In the genomic region with DNA sequence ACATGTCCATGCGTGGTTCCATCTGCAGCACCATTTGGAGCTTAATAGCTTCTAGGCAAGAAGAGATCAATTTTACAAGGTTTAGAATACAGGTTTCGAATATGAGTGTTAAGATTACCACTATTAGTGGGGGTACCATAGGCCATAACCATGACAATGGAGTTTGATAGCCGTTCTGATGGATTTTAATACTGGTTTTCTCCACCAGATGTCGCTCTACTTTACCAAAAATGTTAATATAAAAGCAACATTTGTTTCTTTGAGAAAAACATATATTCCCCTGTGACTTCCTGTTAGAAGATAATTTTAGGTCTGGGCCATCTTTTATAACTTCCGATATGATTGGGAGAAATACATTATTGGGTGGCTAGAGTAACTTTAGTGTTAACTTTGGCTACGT, we compare ENCODE assay signal across 13 cellular contexts.
DNase-seq lines count a peak whose midpoint lies in the region; ATAC-seq and TF ChIP-seq lines count a peak whose summit lies in the region.
"Had no signal": no experiment of that assay in that cellular context is flagged by ENCODE, and none has a peak within 500 bp of the region (broad histone marks: within the 10 kb centered on the region; RNA-seq: fewer than 3 reads in every experiment).

No MANE protein-coding gene starts in this region.

- no peaks in the 10 kb centered on the region for H3K9me3 ChIP-seq in CD8-positive, alpha-beta T cell (ENCODE audit: low read length)

- H3K36me3 Mint-ChIP-seq in CD8-positive, alpha-beta T cell, result no peaks in the 10 kb centered on the region
- H3K36me3 Mint-ChIP-seq in activated CD4-positive, alpha-beta T cell treated with anti-CD3 and anti-CD28 coated beads, Interleukin-2, amount 10 ng/mL, durations not matched to agents 7 days and 5 days (ENCODE audit: low read depth), result no peaks in the 10 kb centered on the region

- POLR2A ChIA-PET in CD8-positive, alpha-beta T cell (lab: Charles Lee), result no interaction called here
- POLR2A ChIA-PET in activated CD4-positive, alpha-beta T cell treated with anti-CD3 and anti-CD28 coated beads, Interleukin-2, amount 10 ng/mL, durations not matched to agents 7 days and 5 days (lab: Charles Lee), result no interaction called here

- no peaks in the 10 kb centered on the region for H3K27me3 Mint-ChIP-seq in CD8-positive, alpha-beta T cell (ENCODE audit: low read depth)
- no peaks in the 10 kb centered on the region for H3K27me3 Mint-ChIP-seq in activated CD4-positive, alpha-beta T cell treated with anti-CD3 and anti-CD28 coated beads, Interleukin-2, amount 10 ng/mL, durations not matched to agents 7 days and 5 days

- no peaks in the 10 kb centered on the region for H3K9me3 Mint-ChIP-seq in CD8-positive, alpha-beta T cell
- no peaks in the 10 kb centered on the region for H3K9me3 Mint-ChIP-seq in activated CD4-positive, alpha-beta T cell treated with anti-CD3 and anti-CD28 coated beads, Interleukin-2, amount 10 ng/mL, durations not matched to agents 7 days and 5 days
- H3K9me3 Mint-ChIP-seq: activated T-helper 1 cell treated with anti-CD3 and anti-CD28 coated beads, Interleukin-12 subunit alpha, Interleukin-12 subunit beta, Interleukin-2, Interleukin-4 antibody, amounts not matched to agents 30 ng/mL and 10 ng/mL and 1 ng/mL, durations not matched to agents 14 hours and 24 hours and 36 hours had no signal

- no peak overlapping the region for H3K4me3 ChIP-seq in CD8-positive, alpha-beta T cell (ENCODE audit: low read depth, low read length)
- H3K4me3 ChIP-seq in H7 (ENCODE audit: insufficient read depth, low read depth, low read length), result no peak overlapping the region

- no peaks in the 10 kb centered on the region for H3K36me3 ChIP-seq in CD8-positive, alpha-beta T cell (ENCODE audit: insufficient read depth, low read length)
- H3K36me3 ChIP-seq in H7 (replicated peaks; ENCODE audit: control insufficient read depth, insufficient read depth, low read length), result no peaks in the 10 kb centered on the region

- H3K4me3 Mint-ChIP-seq in CD8-positive, alpha-beta T cell, result no peak overlapping the region
- H3K4me3 Mint-ChIP-seq in activated CD4-positive, alpha-beta T cell treated with anti-CD3 and anti-CD28 coated beads, Interleukin-2, amount 10 ng/mL, durations not matched to agents 7 days and 5 days, result no peak overlapping the region
- H3K4me3 Mint-ChIP-seq: activated T-helper 1 cell treated with anti-CD3 and anti-CD28 coated beads, Interleukin-12 subunit alpha, Interleukin-12 subunit beta, Interleukin-2, Interleukin-4 antibody, amounts not matched to agents 30 ng/mL and 10 ng/mL and 1 ng/mL, durations not matched to agents 14 hours and 24 hours and 36 hours had no signal

- peak; percentile 23 for TF ChIP-seq CTCF in CD8-positive, alpha-beta T cell (IDR thresholded peaks at IDR 0.05)
- TF ChIP-seq CTCF in VCaP (conservative IDR thresholded peaks at IDR 0.05), result peak; percentile 50

- ATAC-seq in CD8-positive, alpha-beta T cell, result no peak
- ATAC-seq in HG03354 (IDR thresholded peaks at IDR 0.05; ENCODE audit: poor library complexity, severe bottlenecking, unreplicated experiment) (peak; percentile 50), GM21619 (IDR thresholded peaks at IDR 0.05; ENCODE audit: unreplicated experiment) (no peak)
- ATAC-seq: stimulated activated naive CD8-positive, alpha-beta T cell treated with anti-CD3 and anti-CD28 coated beads, Interleukin-15, Interleukin-2, amounts not matched to agents 100 U/mL and 50 U/mL, for 24 hours had no signal

- no peak overlapping the region for H3K27ac ChIP-seq in CD8-positive, alpha-beta T cell (ENCODE audit: low read depth, low read length)
- H3K27ac ChIP-seq in VCaP, result no peak overlapping the region
- H3K27ac ChIP-seq: epithelial cell of prostate had no signal

- H3K27ac Mint-ChIP-seq in CD8-positive, alpha-beta T cell, result no peak overlapping the region
- no peak overlapping the region for H3K27ac Mint-ChIP-seq in activated CD4-positive, alpha-beta T cell treated with anti-CD3 and anti-CD28 coated beads, Interleukin-2, amount 10 ng/mL, durations not matched to agents 7 days and 5 days
- H3K27ac Mint-ChIP-seq: activated T-helper 1 cell treated with anti-CD3 and anti-CD28 coated beads, Interleukin-12 subunit alpha, Interleukin-12 subunit beta, Interleukin-2, Interleukin-4 antibody, amounts not matched to agents 30 ng/mL and 10 ng/mL and 1 ng/mL, durations not matched to agents 14 hours and 24 hours and 36 hours had no signal

- intact Hi-C loops in CD8-positive, alpha-beta T cell (cut with DNase I, micrococcal nuclease), result no loop called here

- CTCF ChIA-PET in CD8-positive, alpha-beta T cell (lab: Charles Lee), result no interaction called here
- CTCF ChIA-PET in activated CD4-positive, alpha-beta T cell treated with anti-CD3 and anti-CD28 coated beads, Interleukin-2, amount 10 ng/mL, durations not matched to agents 7 days and 5 days (lab: Charles Lee), result no interaction called here

- DNase-seq in CD8-positive, alpha-beta T cell, result no peak
- peak; percentile 4 for DNase-seq in iPS-NIHi11 (ENCODE audit: low spot score)
- no peak for DNase-seq in activated CD4-positive, alpha-beta T cell treated with anti-CD3 and anti-CD28 coated beads, Interleukin-2, amount 10 ng/mL, durations not matched to agents 7 days and 5 days
- DNase-seq in midbrain (lab: John Stamatoyannopoulos, UW), result no peak
- no peak for DNase-seq in H7
- DNase-seq: DMS79; NCI-H2029 treated with DMSO at 0.1 percent for 48 hours; stimulated activated naive CD8-positive, alpha-beta T cell treated with anti-CD3 and anti-CD28 coated beads, Interleukin-15, Interleukin-2, amounts not matched to agents 100 U/mL and 50 U/mL, for 24 hours had no signal

- H3K4me1 ChIP-seq in CD8-positive, alpha-beta T cell (ENCODE audit: insufficient read depth, low read length), result no peaks in the 10 kb centered on the region

- no peaks in the 10 kb centered on the region for H3K27me3 ChIP-seq in CD8-positive, alpha-beta T cell (ENCODE audit: insufficient read depth, low read length)
- no peaks in the 10 kb centered on the region for H3K27me3 ChIP-seq in H7 (ENCODE audit: control insufficient read depth, insufficient read depth, low read length)

- no peaks in the 10 kb centered on the region for H3K4me1 Mint-ChIP-seq in CD8-positive, alpha-beta T cell (ENCODE audit: low read depth)
- H3K4me1 Mint-ChIP-seq in activated CD4-positive, alpha-beta T cell treated with anti-CD3 and anti-CD28 coated beads, Interleukin-2, amount 10 ng/mL, durations not matched to agents 7 days and 5 days, result no peaks in the 10 kb centered on the region
